1 cellular context compared by ENCODE assay signal in genomic region chr17:8753976-8754440, GRCh38.
TF ChIP-seq lines count a peak whose summit lies in the region.

No MANE protein-coding gene starts in this region.

TF ChIP-seq in HepG2, 621 proteins besides CTCF, POLR2A, EP300 and RAD21:
- peak; percentile 55; the same call in 1 of the 2 replicates for TF ChIP-seq FOXK1 (CRISPR knock-in tag; IDR thresholded peaks at IDR 0.05; ENCODE audit: borderline replicate concordance, low read depth)
- TF ChIP-seq ZNF616 (CRISPR knock-in tag; IDR thresholded peaks at IDR 0.05; ENCODE audit: low read depth) = no peak
- TF ChIP-seq RXRA (CRISPR knock-in tag; IDR thresholded peaks at IDR 0.05) = no peak
- no peak for TF ChIP-seq ZSCAN31 (CRISPR knock-in tag; IDR thresholded peaks at IDR 0.05; ENCODE audit: low read depth)
- no peak for TF ChIP-seq YY1 (IDR thresholded peaks at IDR 0.05; ENCODE audit: insufficient read depth, insufficient replicate concordance, low read depth, low read length)
- no peak for TF ChIP-seq ZNF577 (CRISPR knock-in tag; IDR thresholded peaks at IDR 0.05; ENCODE audit: borderline replicate concordance, low read depth)
- TF ChIP-seq HNF4G (IDR thresholded peaks at IDR 0.05; ENCODE audit: borderline replicate concordance, low read depth, low read length) = no peak
- TF ChIP-seq HNF4G (CRISPR knock-in tag; IDR thresholded peaks at IDR 0.05; ENCODE audit: borderline replicate concordance, low read depth) = no peak
- peak; percentile 39 for TF ChIP-seq STAG1 (CRISPR knock-in tag; IDR thresholded peaks at IDR 0.05)
- TF ChIP-seq REST (IDR thresholded peaks at IDR 0.05; ENCODE audit: borderline replicate concordance in 1 of 2, low read depth in 1 of 2, low read length in 2 of 2) = no peak
- no peak for TF ChIP-seq ADNP (CRISPR knock-in tag; IDR thresholded peaks at IDR 0.05)
- TF ChIP-seq FOXA1 (IDR thresholded peaks at IDR 0.05) = peak; percentile 56
- peak; percentile 96 for TF ChIP-seq FOXA1 (CRISPR knock-in tag; IDR thresholded peaks at IDR 0.05)
- TF ChIP-seq RFXAP (CRISPR knock-in tag; IDR thresholded peaks at IDR 0.05; ENCODE audit: borderline replicate concordance) = no peak
- TF ChIP-seq ZNF468 (CRISPR knock-in tag; IDR thresholded peaks at IDR 0.05) = no peak
- TF ChIP-seq KMT2B (CRISPR knock-in tag; IDR thresholded peaks at IDR 0.05) = no peak
- TF ChIP-seq TERF1 (CRISPR knock-in tag; IDR thresholded peaks at IDR 0.05) = no peak
- 0 out of 2 replicates have a peak, but pooled peaks have one; percentile 32 for TF ChIP-seq ARID3A (IDR thresholded peaks at IDR 0.05; ENCODE audit: low read depth, low read length)
- TF ChIP-seq FOXA3 (CRISPR knock-in tag; IDR thresholded peaks at IDR 0.05) = peak; percentile 94
- 0 out of 2 replicates have a peak, but pooled peaks have one; percentile 38 for TF ChIP-seq MIXL1 (CRISPR knock-in tag; IDR thresholded peaks at IDR 0.05)
- TF ChIP-seq SOX6 (IDR thresholded peaks at IDR 0.05) = no peak
- TF ChIP-seq SOX6 (CRISPR knock-in tag; IDR thresholded peaks at IDR 0.05) = no peak
- TF ChIP-seq ZNF17 (CRISPR knock-in tag; IDR thresholded peaks at IDR 0.05) = no peak
- TF ChIP-seq ZNF224 (CRISPR knock-in tag; IDR thresholded peaks at IDR 0.05) = no peak
- peak; percentile 42; the same call in 1 of the 2 replicates for TF ChIP-seq SMC3 (IDR thresholded peaks at IDR 0.05; ENCODE audit: low read length)
- no peak for TF ChIP-seq HNF1B (CRISPR knock-in tag; IDR thresholded peaks at IDR 0.05)
- TF ChIP-seq E2F1 (CRISPR knock-in tag; IDR thresholded peaks at IDR 0.05) = no peak
- TF ChIP-seq TCF7L2 (IDR thresholded peaks at IDR 0.05; ENCODE audit: low read depth, low read length) = no peak
- no peak for TF ChIP-seq ZNF101 (CRISPR knock-in tag; IDR thresholded peaks at IDR 0.05; ENCODE audit: borderline replicate concordance, low read depth)
- no peak for TF ChIP-seq POGK (CRISPR knock-in tag; conservative IDR thresholded peaks at IDR 0.05)
- no peak for TF ChIP-seq ZBTB46 (CRISPR knock-in tag; IDR thresholded peaks at IDR 0.05; ENCODE audit: borderline replicate concordance)
- TF ChIP-seq ATF6 (CRISPR knock-in tag; conservative IDR thresholded peaks at IDR 0.05) = no peak
- no peak for TF ChIP-seq TFDP1 (CRISPR knock-in tag; IDR thresholded peaks at IDR 0.05; ENCODE audit: borderline replicate concordance)
- no peak for TF ChIP-seq ETV6 (CRISPR knock-in tag; conservative IDR thresholded peaks at IDR 0.05)
